ENCODE assay signal across 8 cellular contexts in genomic region chr10:45008524-45009161, GRCh38. TPM values are rescaled to one million over a fixed set of nuclear protein-coding genes. Genes with fewer than 3 reads are reported as not detected.
A peak's percentile ranks its signal among the peaks of the same experiment; 100 is the strongest.
DNase-seq lines count a peak whose midpoint lies in the region; ATAC-seq, FAIRE-seq and TF ChIP-seq lines count a peak whose summit lies in the region.

No MANE protein-coding gene starts in this region.

- no peak overlapping the region for H3K4me3 Mint-ChIP-seq in progenitor cell of endocrine pancreas (ENCODE audit: low read depth)

- no peaks in the 10 kb centered on the region for H3K9me3 ChIP-seq in WERI-Rb-1 (ENCODE audit: severe bottlenecking)

- peaks cover 17% of the 10 kb centered on the region for H3K36me3 ChIP-seq in WERI-Rb-1

- ATAC-seq in HG03342 (IDR thresholded peaks at IDR 0.05; ENCODE audit: unreplicated experiment): peak; percentile 85

- no peak overlapping the region for H3K27ac Mint-ChIP-seq in progenitor cell of endocrine pancreas

- peak; percentile 91 for FAIRE-seq in D721Med (lab: Jason Lieb, UNC)

- peak; percentile 74 for TF ChIP-seq CTCF in D721Med (IDR thresholded peaks at IDR 0.05; ENCODE audit: insufficient read depth, missing control alignments)
- peak; percentile 71 for TF ChIP-seq CTCF in WERI-Rb-1 (IDR thresholded peaks at IDR 0.05; ENCODE audit: low read depth, low read length)
- TF ChIP-seq CTCF in progenitor cell of endocrine pancreas (IDR thresholded peaks at IDR 0.05; ENCODE audit: unreplicated experiment): peak; percentile 86

- H3K4me1 Mint-ChIP-seq in progenitor cell of endocrine pancreas (ENCODE audit: low read depth): peaks cover 1% of the 10 kb centered on the region

- H3K27ac ChIP-seq in WERI-Rb-1: no peak overlapping the region

- H3K27me3 ChIP-seq in WERI-Rb-1 (ENCODE audit: insufficient read depth, low read depth, severe bottlenecking): no peaks in the 10 kb centered on the region

- H3K27me3 Mint-ChIP-seq in progenitor cell of endocrine pancreas: no peaks in the 10 kb centered on the region

- no peak overlapping the region for H3K4me3 ChIP-seq in WERI-Rb-1 (ENCODE audit: low read depth, low read length)

- DNase-seq in D721Med (ENCODE audit: insufficient read length, low spot score): no peak
- peak; percentile 26 for DNase-seq in GM19240 (ENCODE audit: insufficient read length, low spot score)
- DNase-seq in NCI-H2227 treated with DMSO at 0.1 percent for 48 hours (lab: John Stamatoyannopoulos, UW): peak; percentile 66
- DNase-seq in WERI-Rb-1: peak; percentile 64
- DNase-seq in globus pallidus (ENCODE audit: low spot score): peak; percentile 87
- no peak for DNase-seq in progenitor cell of endocrine pancreas (ENCODE audit: low spot score, unreplicated experiment)
- no peak for DNase-seq in stimulated activated CD4-positive, alpha-beta T cell treated with anti-CD3 and anti-CD28 coated beads, Interleukin-1b, Interleukin-23, amount 100 ng/mL, for 48 hours

- no peaks in the 10 kb centered on the region for H3K9me3 Mint-ChIP-seq in progenitor cell of endocrine pancreas (ENCODE audit: low read depth)

- H3K36me3 Mint-ChIP-seq in progenitor cell of endocrine pancreas (ENCODE audit: insufficient read depth): peaks cover 12% of the 10 kb centered on the region

RNA-seq across cellular contexts. Expression of gene ZNF22, which starts 7.9 kb away (rescaled TPM):
- total RNA-seq in progenitor cell of endocrine pancreas: 44.1 and 46.0 TPM in 2 replicates

RNA-seq across cellular contexts. Expression of gene DEPP1, which starts 30.0 kb away (rescaled TPM):
- total RNA-seq in progenitor cell of endocrine pancreas: 13.9 and 16.6 TPM in 2 replicates

RNA-seq across cellular contexts. Expression of gene RASSF4, which starts 49.0 kb away (rescaled TPM):
- 21.2 and 23.0 TPM in 2 replicates for total RNA-seq in progenitor cell of endocrine pancreas

Comparison
In these comparisons a context has a peak if more than half of its experiments do, and no peak if none do; other contexts are left out.
1. DNase-seq: peak in GM19240 (single experiment), NCI-H2227 treated with DMSO at 0.1 percent for 48 hours (single experiment), WERI-Rb-1 (single experiment) and globus pallidus (single experiment); none in D721Med (single experiment), progenitor cell of endocrine pancreas (single experiment) and stimulated activated CD4-positive, alpha-beta T cell treated with anti-CD3 and anti-CD28 coated beads, Interleukin-1b, Interleukin-23, amount 100 ng/mL, for 48 hours (single experiment).
2. Peak in every context shown above with its lines, with median percentiles within 50 percentile points of each other: CTCF ChIP-seq.